Comparison of ENCODE assay signal across 21 cellular contexts in genomic region chr1:232610187-232610901, GRCh38. TPM values are rescaled to one million over a fixed set of nuclear protein-coding genes. Genes with fewer than 3 reads are reported as not detected.
DNase-seq lines count a peak whose midpoint lies in the region; TF ChIP-seq lines count a peak whose summit lies in the region.
"Had no signal": no experiment of that assay in that cellular context is flagged by ENCODE, and none has a peak within 500 bp of the region (broad histone marks: within the 10 kb centered on the region; RNA-seq: fewer than 3 reads in every experiment).

No MANE protein-coding gene starts in this region.

- H3K27ac Mint-ChIP-seq in neural progenitor cell = peak overlapping the region; percentile 10
- H3K27ac Mint-ChIP-seq: activated naive CD8-positive, alpha-beta T cell; activated T-helper 17 cell treated with anti-CD3 and anti-CD28 coated beads, Interleukin-2, amount 50 U/mL, for 72 hours; natural killer cell treated with Interleukin-12 subunit alpha and Interleukin-12 subunit beta and Interleukin-15 and Interleukin-18, amount 100 ng/mL, for 72 hours; stimulated activated naive CD8-positive, alpha-beta T cell treated with anti-CD3 and anti-CD28 coated beads, Interleukin-15, Interleukin-2, amounts not matched to agents 100 ng/mL and 50 ng/mL, for 24 hours had no signal

- peaks cover 0 to 43% of the 10 kb centered on the region in 2 donors for H3K4me1 ChIP-seq in right atrium auricular region
- peaks cover 22% of the 10 kb centered on the region for H3K4me1 ChIP-seq in neural progenitor cell

- peaks cover 17% of the 10 kb centered on the region for H3K9me3 Mint-ChIP-seq in neural progenitor cell
- H3K9me3 Mint-ChIP-seq: activated T-helper 17 cell treated with anti-CD3 and anti-CD28 coated beads, Interleukin-2, amount 50 U/mL, for 72 hours; central memory CD8-positive, alpha-beta T cell; natural killer cell treated with Interleukin-12 subunit alpha and Interleukin-12 subunit beta and Interleukin-15 and Interleukin-18, amount 100 ng/mL, for 72 hours; stimulated activated naive CD8-positive, alpha-beta T cell treated with anti-CD3 and anti-CD28 coated beads, Interleukin-15, Interleukin-2, amounts not matched to agents 100 ng/mL and 50 ng/mL, for 24 hours had no signal

- no peak for TF ChIP-seq CTCF in HL-60 (IDR thresholded peaks at IDR 0.05; ENCODE audit: insufficient read depth, low read length)
- no peak for TF ChIP-seq CTCF in right atrium auricular region (IDR thresholded peaks at IDR 0.05)
- no peak for TF ChIP-seq CTCF in neural progenitor cell (IDR thresholded peaks at IDR 0.05)
- TF ChIP-seq CTCF in coronary artery (IDR thresholded peaks at IDR 0.05) = no peak

- H3F3A ChIP-seq in neural progenitor cell (ENCODE audit: low read depth) = no peaks in the 10 kb centered on the region

- H3K4me3 ChIP-seq in HL-60 (replicated peaks; ENCODE audit: insufficient read depth, low read length) (no peak overlapping the region), right atrium auricular region (no peak overlapping the region), neural progenitor cell (no peak overlapping the region), coronary artery (no peak overlapping the region)
- H3K4me3 ChIP-seq: MG63 had no signal

- H4K20me1 ChIP-seq in neural progenitor cell (ENCODE audit: low read depth) = no peaks in the 10 kb centered on the region

- no peaks in the 10 kb centered on the region for H3K36me3 ChIP-seq in right atrium auricular region
- no peaks in the 10 kb centered on the region for H3K36me3 ChIP-seq in neural progenitor cell

- H2AFZ ChIP-seq in neural progenitor cell (replicated peaks) = no peak overlapping the region

- no peaks in the 10 kb centered on the region for H3K9me3 ChIP-seq in right atrium auricular region
- no peaks in the 10 kb centered on the region for H3K9me3 ChIP-seq in neural progenitor cell (ENCODE audit: low read depth)
- H3K9me3 ChIP-seq: MG63 had no signal

- no peak overlapping the region for H3K4me2 ChIP-seq in neural progenitor cell

- peaks cover 26% of the 10 kb centered on the region for H3K79me2 ChIP-seq in neural progenitor cell (ENCODE audit: low read depth)

- H3K4me1 Mint-ChIP-seq in neural progenitor cell = peaks cover 42% of the 10 kb centered on the region

- no peak overlapping the region for H3K9ac ChIP-seq in neural progenitor cell

- H3K27me3 ChIP-seq in HL-60 (ENCODE audit: insufficient read depth, poor library complexity, severe bottlenecking) (no peaks in the 10 kb centered on the region), right atrium auricular region (no peaks in the 10 kb centered on the region), neural progenitor cell (no peaks in the 10 kb centered on the region)
- H3K27me3 ChIP-seq: MG63 had no signal

- no peak overlapping the region for H3K4me3 Mint-ChIP-seq in neural progenitor cell
- H3K4me3 Mint-ChIP-seq: activated naive CD8-positive, alpha-beta T cell; activated T-helper 17 cell treated with anti-CD3 and anti-CD28 coated beads, Interleukin-2, amount 50 U/mL, for 72 hours; central memory CD8-positive, alpha-beta T cell; natural killer cell treated with Interleukin-12 subunit alpha and Interleukin-12 subunit beta and Interleukin-15 and Interleukin-18, amount 100 ng/mL, for 72 hours; stimulated activated naive CD8-positive, alpha-beta T cell treated with anti-CD3 and anti-CD28 coated beads, Interleukin-15, Interleukin-2, amounts not matched to agents 100 ng/mL and 50 ng/mL, for 24 hours had no signal

- H3K27ac ChIP-seq in HL-60 (replicated peaks) (peak overlapping the region; percentile 84), right atrium auricular region (peak overlapping the region; percentile 47 to 52), neural progenitor cell (no peak overlapping the region), coronary artery (no peak overlapping the region)
- H3K27ac ChIP-seq: epithelial cell of prostate had no signal

- peaks cover 36% of the 10 kb centered on the region for H3K36me3 Mint-ChIP-seq in neural progenitor cell
- H3K36me3 Mint-ChIP-seq: activated naive CD8-positive, alpha-beta T cell; natural killer cell treated with Interleukin-12 subunit alpha and Interleukin-12 subunit beta and Interleukin-15 and Interleukin-18, amount 100 ng/mL, for 72 hours had no signal

- DNase-seq in HL-60 (ENCODE audit: low read depth in 1 of 2, low spot score in 1 of 2) = no peak
- peak; percentile 51 for DNase-seq in RPMI8226
- DNase-seq in right atrium auricular region (ENCODE audit: low spot score) = no peak
- DNase-seq in neural progenitor cell (ENCODE audit: low spot score) = no peak
- DNase-seq in nucleus accumbens (lab: John Stamatoyannopoulos, UW) = no peak
- no peak for DNase-seq in coronary artery (ENCODE audit: low spot score)
- DNase-seq in cerebellar nuclear complex (lab: John Stamatoyannopoulos, UW) = no peak
- DNase-seq: activated CD4-positive, alpha-beta T cell treated with anti-CD3 and anti-CD28 coated beads, Interleukin-2, amount 50 U/mL, for 4 hours; activated CD8-positive, alpha-beta memory T cell treated with anti-CD3 and anti-CD28 coated beads, Interleukin-2, amount 50 U/mL, for 4 hours; glutamatergic neuron; MG63; midbrain; NCI-H146; NCI-H82; T-helper 9 cell had no signal

- peaks cover 2% of the 10 kb centered on the region for H3K27me3 Mint-ChIP-seq in neural progenitor cell (ENCODE audit: insufficient read depth, low read depth)
- H3K27me3 Mint-ChIP-seq: activated naive CD8-positive, alpha-beta T cell; activated T-helper 17 cell treated with anti-CD3 and anti-CD28 coated beads, Interleukin-2, amount 50 U/mL, for 72 hours; central memory CD8-positive, alpha-beta T cell; stimulated activated naive CD8-positive, alpha-beta T cell treated with anti-CD3 and anti-CD28 coated beads, Interleukin-15, Interleukin-2, amounts not matched to agents 100 ng/mL and 50 ng/mL, for 24 hours had no signal

RNA-seq across cellular contexts. Expression of gene SIPA1L2, which starts 19.6 kb away (rescaled TPM):
- total RNA-seq in right atrium auricular region = 100 to 1,000 TPM in 1 of 2 donors, 10 to 100 TPM in 1; 57.1 to 100 TPM
- total RNA-seq in neural progenitor cell (ENCODE audit: low replicate concordance) = 19.5 and 24.8 TPM in 2 replicates

Comparison
In these comparisons a context has a peak if more than half of its experiments do, and no peak if none do; other contexts are left out.
1. H3K27ac ChIP-seq: peak in HL-60 (single experiment) and right atrium auricular region (2 of 2); none in neural progenitor cell (single experiment) and coronary artery (0 of 2).